Comparison of ENCODE assay signal across 1 cellular context in genomic region chr12:109097140-109097434, GRCh38.
TF ChIP-seq lines count a peak whose summit lies in the region.

No MANE protein-coding gene starts in this region.

TF ChIP-seq in IMR-90, 13 proteins besides CTCF, POLR2A, EP300 and RAD21 (continued from another document):
- TF ChIP-seq USF2 (IDR thresholded peaks at IDR 0.05; ENCODE audit: low read depth, low read length) (no peak), ELK1 (IDR thresholded peaks at IDR 0.05; ENCODE audit: borderline replicate concordance, low read depth, low read length) (no peak), MAZ (IDR thresholded peaks at IDR 0.05; ENCODE audit: borderline replicate concordance, low read depth, low read length) (no peak), CEBPB (IDR thresholded peaks at IDR 0.05; ENCODE audit: low read depth, low read length) (no peak)
